In the genomic region with DNA sequence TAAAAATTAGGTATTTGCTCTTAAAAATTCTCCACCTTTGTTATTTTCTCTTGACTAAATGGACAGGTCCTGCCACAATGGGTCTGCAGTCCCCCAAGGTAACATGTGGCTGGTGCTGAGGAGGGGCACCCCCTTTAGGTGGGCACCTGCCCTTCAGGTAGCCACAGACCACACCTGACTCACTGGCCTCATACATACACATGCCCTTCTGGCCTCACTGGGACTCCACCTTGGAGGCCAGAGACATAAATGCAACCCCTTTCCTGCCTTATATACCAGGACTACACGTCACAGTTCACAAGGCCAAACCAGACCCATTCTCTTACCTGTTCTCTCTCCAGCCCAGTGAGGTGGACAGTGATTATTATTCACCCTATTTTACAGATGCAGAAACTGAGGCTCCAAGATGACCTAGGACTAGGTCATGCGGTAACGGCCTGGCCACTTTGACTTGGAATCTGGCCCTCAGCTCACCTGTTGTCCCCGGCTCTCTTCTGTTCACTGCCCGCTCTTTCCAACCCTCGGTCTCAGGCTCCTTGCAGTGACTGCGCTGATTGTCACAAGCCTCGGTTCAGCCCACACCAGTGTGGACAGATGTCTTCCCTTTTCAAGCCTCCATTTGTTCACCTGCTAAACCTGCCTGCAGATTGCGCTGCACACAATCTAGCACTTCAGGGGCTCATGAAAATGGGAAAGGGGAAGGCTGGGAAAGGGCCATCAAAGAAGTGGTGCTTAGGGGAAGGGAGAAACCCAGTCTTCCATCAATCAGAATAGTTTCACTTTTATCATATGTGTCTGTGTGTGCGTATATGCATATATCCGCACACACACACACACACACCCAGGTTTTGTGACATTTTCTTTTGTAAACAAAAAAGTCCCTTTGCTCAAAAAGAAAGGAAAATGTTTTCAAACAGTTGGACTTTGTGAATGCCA, we compare ENCODE assay signal across 8 cellular contexts.
DNase-seq lines count a peak whose midpoint lies in the region; ATAC-seq lines count a peak whose summit lies in the region.

No MANE protein-coding gene starts in this region.

- DNase-seq in activated CD4-positive, alpha-beta T cell treated with anti-CD3 and anti-CD28 coated beads for 36 hours: peak; percentile 29
- no peak for DNase-seq in activated CD4-positive, alpha-beta T cell treated with anti-CD3 and anti-CD28 coated beads, Interleukin-2, amount 50 U/mL, for 4 hours
- no peak for DNase-seq in stimulated activated effector memory CD8-positive, alpha-beta T cell treated with anti-CD3 and anti-CD28 coated beads, Interleukin-12 subunit alpha, Interleukin-12 subunit beta, amount 100 ng/mL, for 72 hours (ENCODE audit: low spot score in 2 of 2)
- no peak for DNase-seq in H7
- DNase-seq in NCI-H748 (lab: John Stamatoyannopoulos, UW; ENCODE audit: unreplicated experiment): no peak
- no peak for DNase-seq in CD1c-positive myeloid dendritic cell (ENCODE audit: extremely low spot score)

- no peaks in the 10 kb centered on the region for H3K27me3 ChIP-seq in H7 (ENCODE audit: control insufficient read depth, insufficient read depth, low read length)

- peak overlapping the region; percentile 92 for H3K27ac Mint-ChIP-seq in activated CD4-positive, alpha-beta T cell treated with anti-CD3 and anti-CD28 coated beads for 36 hours
- peak overlapping the region; percentile 82 for H3K27ac Mint-ChIP-seq in activated T-helper 17 cell treated with anti-CD3 and anti-CD28 coated beads, Interleukin-2, amount 50 U/mL, for 72 hours
- peak overlapping the region; percentile 57 for H3K27ac Mint-ChIP-seq in stimulated activated effector memory CD8-positive, alpha-beta T cell treated with anti-CD3 and anti-CD28 coated beads, Interleukin-12 subunit alpha, Interleukin-12 subunit beta, amount 100 ng/mL, for 72 hours

- no peaks in the 10 kb centered on the region for H3K36me3 Mint-ChIP-seq in activated CD4-positive, alpha-beta T cell treated with anti-CD3 and anti-CD28 coated beads for 36 hours (ENCODE audit: low read depth)
- no peaks in the 10 kb centered on the region for H3K36me3 Mint-ChIP-seq in activated T-helper 17 cell treated with anti-CD3 and anti-CD28 coated beads, Interleukin-2, amount 50 U/mL, for 72 hours (ENCODE audit: low read depth)
- H3K36me3 Mint-ChIP-seq in stimulated activated effector memory CD8-positive, alpha-beta T cell treated with anti-CD3 and anti-CD28 coated beads, Interleukin-12 subunit alpha, Interleukin-12 subunit beta, amount 100 ng/mL, for 72 hours: no peaks in the 10 kb centered on the region

- POLR2A ChIA-PET in activated CD4-positive, alpha-beta T cell treated with anti-CD3 and anti-CD28 coated beads for 36 hours (lab: Charles Lee): no interaction called here

- CTCF ChIA-PET in activated CD4-positive, alpha-beta T cell treated with anti-CD3 and anti-CD28 coated beads for 36 hours (lab: Charles Lee): interaction anchor here (0.6 to 1.5 kb wide), 5 partner anchors 9 to 401 kb away, joined by 3 to 7 read pairs (median 4); no protein-coding TSS in a partner anchor

- H3K4me3 ChIP-seq in H7 (ENCODE audit: insufficient read depth, low read depth, low read length): no peak overlapping the region

- intact Hi-C loops in activated CD4-positive, alpha-beta T cell treated with anti-CD3 and anti-CD28 coated beads for 36 hours (cut with DNase I, micrococcal nuclease): loop anchor here (5.0 to 10.0 kb wide), 7 partner anchors 256 to 1644 kb away; a partner anchor contains a TSS

- peaks cover 33% of the 10 kb centered on the region for H3K4me1 Mint-ChIP-seq in activated CD4-positive, alpha-beta T cell treated with anti-CD3 and anti-CD28 coated beads for 36 hours
- H3K4me1 Mint-ChIP-seq in activated T-helper 17 cell treated with anti-CD3 and anti-CD28 coated beads, Interleukin-2, amount 50 U/mL, for 72 hours: peaks cover 23% of the 10 kb centered on the region
- H3K4me1 Mint-ChIP-seq in stimulated activated effector memory CD8-positive, alpha-beta T cell treated with anti-CD3 and anti-CD28 coated beads, Interleukin-12 subunit alpha, Interleukin-12 subunit beta, amount 100 ng/mL, for 72 hours: peaks cover 39% of the 10 kb centered on the region

- ATAC-seq in activated CD4-positive, alpha-beta T cell treated with anti-CD3 and anti-CD28 coated beads for 36 hours: peak; percentile 70
- peak; percentile 22 for ATAC-seq in HG03103 (IDR thresholded peaks at IDR 0.05; ENCODE audit: low read depth, unreplicated experiment)
- ATAC-seq in activated T-helper 17 cell treated with anti-CD3 and anti-CD28 coated beads, Interleukin-2, amount 50 U/mL, for 72 hours (replicated peaks): peak; percentile 67
- ATAC-seq in stimulated activated effector memory CD8-positive, alpha-beta T cell treated with anti-CD3 and anti-CD28 coated beads, Interleukin-12 subunit alpha, Interleukin-12 subunit beta, amount 100 ng/mL, for 72 hours: peak; percentile 66

- H3K4me3 Mint-ChIP-seq in activated CD4-positive, alpha-beta T cell treated with anti-CD3 and anti-CD28 coated beads for 36 hours: peak overlapping the region; percentile 64
- peak overlapping the region; percentile 76 for H3K4me3 Mint-ChIP-seq in activated T-helper 17 cell treated with anti-CD3 and anti-CD28 coated beads, Interleukin-2, amount 50 U/mL, for 72 hours
- H3K4me3 Mint-ChIP-seq in stimulated activated effector memory CD8-positive, alpha-beta T cell treated with anti-CD3 and anti-CD28 coated beads, Interleukin-12 subunit alpha, Interleukin-12 subunit beta, amount 100 ng/mL, for 72 hours: peak overlapping the region; percentile 67

- no peaks in the 10 kb centered on the region for H3K36me3 ChIP-seq in H7 (replicated peaks; ENCODE audit: control insufficient read depth, insufficient read depth, low read length)

- peaks cover 8% of the 10 kb centered on the region for H3K9me3 Mint-ChIP-seq in activated CD4-positive, alpha-beta T cell treated with anti-CD3 and anti-CD28 coated beads for 36 hours (ENCODE audit: low read depth)
- peaks cover 3% of the 10 kb centered on the region for H3K9me3 Mint-ChIP-seq in activated T-helper 17 cell treated with anti-CD3 and anti-CD28 coated beads, Interleukin-2, amount 50 U/mL, for 72 hours
- H3K9me3 Mint-ChIP-seq in stimulated activated effector memory CD8-positive, alpha-beta T cell treated with anti-CD3 and anti-CD28 coated beads, Interleukin-12 subunit alpha, Interleukin-12 subunit beta, amount 100 ng/mL, for 72 hours: peaks cover 3% of the 10 kb centered on the region

- H3K27me3 Mint-ChIP-seq in activated CD4-positive, alpha-beta T cell treated with anti-CD3 and anti-CD28 coated beads for 36 hours: no peaks in the 10 kb centered on the region
- H3K27me3 Mint-ChIP-seq in activated T-helper 17 cell treated with anti-CD3 and anti-CD28 coated beads, Interleukin-2, amount 50 U/mL, for 72 hours: no peaks in the 10 kb centered on the region
